In genomic region chr22:46049726-46050450, GRCh38 we compare ENCODE assay signal across 13 cellular contexts.
DNase-seq lines count a peak whose midpoint lies in the region; ATAC-seq, FAIRE-seq and TF ChIP-seq lines count a peak whose summit lies in the region.
"Had no signal": no experiment of that assay in that cellular context is flagged by ENCODE, and none has a peak within 500 bp of the region (broad histone marks: within the 10 kb centered on the region; RNA-seq: fewer than 3 reads in every experiment).

No MANE protein-coding gene starts in this region.

- H3K36me3 Mint-ChIP-seq in glutamatergic neuron (ENCODE audit: unreplicated experiment): no peaks in the 10 kb centered on the region

- WGBS in small intestine, 3 donors: 87 to 94% (median 92%) methylated on average over 14 of the region's 14 CpGs

- H3K27me3 ChIP-seq in HL-60 (ENCODE audit: insufficient read depth, poor library complexity, severe bottlenecking): peaks cover 5% of the 10 kb centered on the region
- H3K27me3 ChIP-seq in ascending aorta: no peaks in the 10 kb centered on the region
- H3K27me3 ChIP-seq in keratinocyte (ENCODE audit: control insufficient read depth, extremely low read depth, insufficient read depth, low read length): no peaks in the 10 kb centered on the region
- H3K27me3 ChIP-seq in small intestine (ENCODE audit: control insufficient read depth in 2 of 2, insufficient read depth in 2 of 2, low read length in 2 of 2): no peaks in the 10 kb centered on the region

- TF ChIP-seq CTCF in HL-60 (IDR thresholded peaks at IDR 0.05; ENCODE audit: insufficient read depth, low read length) (no peak), ascending aorta (IDR thresholded peaks at IDR 0.05) (no peak), keratinocyte (optimal IDR thresholded peaks at IDR 0.05 in 1 of 3, IDR thresholded peaks at IDR 0.05 in 1 of 3, conservative IDR thresholded peaks at IDR 0.05 in 1 of 3; ENCODE audit: extremely low read depth in 1 of 3, insufficient read depth in 2 of 3, low read length in 3 of 3) (no peak), glutamatergic neuron (IDR thresholded peaks at IDR 0.05; ENCODE audit: partially characterized antibody, unreplicated experiment) (no peak)

- no peak overlapping the region for H3K4me3 Mint-ChIP-seq in glutamatergic neuron (ENCODE audit: unreplicated experiment)

- peaks cover 2% of the 10 kb centered on the region for H3K4me1 Mint-ChIP-seq in glutamatergic neuron (ENCODE audit: low read depth, unreplicated experiment)

- peaks cover 34 to 66% of the 10 kb centered on the region in 2 donors for H3K4me1 ChIP-seq in ascending aorta
- peaks cover 77% of the 10 kb centered on the region for H3K4me1 ChIP-seq in keratinocyte (ENCODE audit: control insufficient read depth, extremely low read depth, insufficient read depth, low read length)
- peaks cover 2 to 6% of the 10 kb centered on the region in 2 donors for H3K4me1 ChIP-seq in small intestine (ENCODE audit: control insufficient read depth in 2 of 2, insufficient read depth in 1 of 2, low read depth in 1 of 2, low read length in 1 of 2)

- H3K4me3 ChIP-seq in HL-60 (replicated peaks; ENCODE audit: insufficient read depth, low read length) (no peak overlapping the region), ascending aorta (no peak overlapping the region), keratinocyte (ENCODE audit: control insufficient read depth in 2 of 3, extremely low read depth in 1 of 3, insufficient read depth in 2 of 3, low read depth in 1 of 3, low read length in 3 of 3) (no peak overlapping the region), skin epidermis (no peak overlapping the region), small intestine (ENCODE audit: low read depth in 1 of 2, low read length in 2 of 2) (no peak overlapping the region)

- no peaks in the 10 kb centered on the region for H3K27me3 Mint-ChIP-seq in glutamatergic neuron (ENCODE audit: unreplicated experiment)

- dilution Hi-C loops in keratinocyte (cut with MboI; ENCODE audit: extremely low pct_ligation_motif_present, low sequenced_read_pairs): no loop called here

- H3K9me3 Mint-ChIP-seq in glutamatergic neuron (ENCODE audit: unreplicated experiment): no peaks in the 10 kb centered on the region

- peak overlapping the region; percentile 46 for H3K9ac ChIP-seq in keratinocyte (ENCODE audit: control insufficient read depth, extremely low read depth, insufficient read depth, low read length)

- DNase-seq in HL-60 (ENCODE audit: low read depth in 1 of 2, low spot score in 1 of 2) (peak in 1 of 2 experiments; percentile 55), ascending aorta (ENCODE audit: low spot score in 2 of 2) (peak; percentile 8 to 58), keratinocyte (ENCODE audit: low read depth, low spot score) (no peak), glutamatergic neuron (no peak), small intestine (no peak)
- DNase-seq: activated CD4-positive, alpha-beta T cell treated with anti-CD3 and anti-CD28 coated beads, Interleukin-2, amount 50 U/mL, for 4 hours; Karpas-422; NCI-H345; SHP77 treated with DMSO at 0.1 percent for 48 hours; stimulated activated CD4-positive, alpha-beta T cell treated with anti-CD3 and anti-CD28 coated beads, Interleukin-4, amount 100 ng/mL, for 4 hours had no signal

- no peaks in the 10 kb centered on the region for H3K9me1 ChIP-seq in keratinocyte (ENCODE audit: control insufficient read depth, extremely low read depth, insufficient read depth, low read length)

- H2AFZ ChIP-seq in keratinocyte (ENCODE audit: control insufficient read depth, low read length): peak overlapping the region; percentile 66

- FAIRE-seq in keratinocyte (lab: Jason Lieb, UNC) (peak; percentile 89), small intestine (lab: Jason Lieb, UNC) (no peak)

- peak overlapping the region; percentile 70 for H3K4me2 ChIP-seq in keratinocyte (ENCODE audit: control insufficient read depth, extremely low read depth, insufficient read depth, low read depth, low read length)

- no peaks in the 10 kb centered on the region for H3K9me3 ChIP-seq in ascending aorta
- H3K9me3 ChIP-seq in keratinocyte (ENCODE audit: control insufficient read depth, low read depth, low read length): no peaks in the 10 kb centered on the region
- no peaks in the 10 kb centered on the region for H3K9me3 ChIP-seq in small intestine (ENCODE audit: control insufficient read depth, low read depth)

- H3K27ac ChIP-seq in HL-60 (replicated peaks) (peak overlapping the region; percentile 48), ascending aorta (peak overlapping the region; percentile 97 to 98), keratinocyte (ENCODE audit: control insufficient read depth, insufficient read depth, low read length) (peak overlapping the region; percentile 76), skin epidermis (peak overlapping the region in 19 of 21 experiments; percentile 0 to 100 (median 99)), small intestine (ENCODE audit: low read depth in 1 of 2, low read length in 1 of 2) (peak overlapping the region in 1 of 2 donors; percentile 33)

- H4K20me1 ChIP-seq in keratinocyte (ENCODE audit: control insufficient read depth, extremely low read depth, insufficient read depth, low read length): no peaks in the 10 kb centered on the region

- H3K36me3 ChIP-seq in ascending aorta (no peaks in the 10 kb centered on the region), keratinocyte (ENCODE audit: control insufficient read depth in 2 of 2, extremely low read depth in 1 of 2, insufficient read depth in 2 of 2, low read length in 2 of 2) (no peaks in the 10 kb centered on the region), small intestine (ENCODE audit: control insufficient read depth in 2 of 2, insufficient read depth in 2 of 2, low read length in 2 of 2) (no peaks in the 10 kb centered on the region)

- peaks cover 38% of the 10 kb centered on the region for H3K79me2 ChIP-seq in keratinocyte (ENCODE audit: control insufficient read depth, insufficient read depth, low read length)

- ATAC-seq in GM19351 (IDR thresholded peaks at IDR 0.05; ENCODE audit: unreplicated experiment) (no peak), GM21423 (IDR thresholded peaks at IDR 0.05; ENCODE audit: unreplicated experiment) (no peak)

- no peak overlapping the region for H3K27ac Mint-ChIP-seq in glutamatergic neuron (ENCODE audit: unreplicated experiment)

- intact Hi-C loops in ascending aorta (cut with DNase I): loop anchor here (5.0 to 10.0 kb wide), 2 partner anchors 38 to 55 kb away; no protein-coding TSS in a partner anchor

Comparison
In these comparisons a context has a peak if more than half of its experiments do, and no peak if none do; other contexts are left out.
1. DNase-seq: peak in ascending aorta (2 of 2); none in keratinocyte (single experiment), glutamatergic neuron (single experiment) and small intestine (single experiment).